In genomic region chr7:142043917-142044316, GRCh38 we compare ENCODE assay signal across 8 cellular contexts. TPM values are rescaled to one million over a fixed set of nuclear protein-coding genes. Genes with fewer than 3 reads are reported as not detected.
A peak's percentile ranks its signal among the peaks of the same experiment; 100 is the strongest.
DNase-seq lines count a peak whose midpoint lies in the region; ATAC-seq, FAIRE-seq and TF ChIP-seq lines count a peak whose summit lies in the region.
"Not testable (repeated sequence)": the region's sequence is repeated elsewhere in the genome, so short reads cannot be mapped to it uniquely, and the experiment has no call there.
"Had no signal": no experiment of that assay in that cellular context is flagged by ENCODE, and none has a peak within 500 bp of the region (broad histone marks: within the 10 kb centered on the region; RNA-seq: fewer than 3 reads in every experiment).

No MANE protein-coding gene starts in this region.

- not testable (repeated sequence) for H3K36me3 ChIP-seq in K562 (ENCODE audit: control insufficient read depth, insufficient read depth, low read length)

- DNase-seq in K562 (ENCODE audit: extremely low read depth in 1 of 4, low spot score in 3 of 4), result not testable (repeated sequence)

- not testable (repeated sequence) for H3K9me1 ChIP-seq in K562 (ENCODE audit: control insufficient read depth, insufficient read depth, low read length)

- intact Hi-C loops in K562 (cut with micrococcal nuclease), result not testable (repeated sequence)

- not testable (repeated sequence) for TF ChIP-seq RAD21 in K562 (CRISPR knock-in tag; conservative IDR thresholded peaks at IDR 0.05 in 1 of 2, IDR thresholded peaks at IDR 0.05 in 1 of 2)

- not testable (repeated sequence) for H4K20me1 ChIP-seq in K562 (replicated peaks; ENCODE audit: control insufficient read depth, insufficient read depth, low read length)

- not testable (repeated sequence) for H3K9me3 ChIP-seq in K562 (replicated peaks; ENCODE audit: control insufficient read depth, insufficient read depth, low read depth, low read length)

- TF ChIP-seq POLR2A in K562 (conservative IDR thresholded peaks at IDR 0.05), result not testable (repeated sequence)

- not testable (repeated sequence) for H3K27ac ChIP-seq in K562 (ENCODE audit: extremely low read depth, low read depth, low read length)

- TF ChIP-seq EP300 in K562 (IDR thresholded peaks at IDR 0.05; ENCODE audit: low read length), result not testable (repeated sequence)

- not testable (repeated sequence) for H3K79me2 ChIP-seq in K562 (ENCODE audit: control insufficient read depth, insufficient read depth, low read length)

- H2AFZ ChIP-seq in K562 (ENCODE audit: low read depth, low read length), result not testable (repeated sequence)

- POLR2A ChIA-PET in K562 (lab: Yijun Ruan, JAX), result not testable (repeated sequence)

- H3K4me3 ChIP-seq in K562, result not testable (repeated sequence)

- H3K9ac ChIP-seq in K562 (ENCODE audit: insufficient read depth in 1 of 2, low read depth in 2 of 2, low read length in 2 of 2), result not testable (repeated sequence)

- H3K4me1 ChIP-seq in K562 (replicated peaks in 1 of 2; ENCODE audit: control insufficient read depth in 2 of 2, insufficient read depth in 2 of 2, low read length in 2 of 2), result not testable (repeated sequence)

- not testable (repeated sequence) for H3K4me2 ChIP-seq in K562 (ENCODE audit: insufficient read depth, low read length)

- not testable (repeated sequence) for H3K27me3 ChIP-seq in K562 (ENCODE audit: control insufficient read depth in 2 of 2, insufficient read depth in 2 of 2, low read length in 2 of 2)

- 65% methylated on average over 20 of the region's 20 CpGs for WGBS in K562 (ENCODE audit: insufficient coverage, low coverage, missing lambda C conversion rate)

- ATAC-seq in K562, result not testable (repeated sequence)

- not testable (repeated sequence) for BruUV-seq in K562 (replicated peaks; lab: Mats Ljungman, UMichigan)

- in situ Hi-C loops in K562 (cut with MboI), result not testable (repeated sequence)

- FAIRE-seq in K562 (lab: Jason Lieb, UNC), result not testable (repeated sequence)

- not testable (repeated sequence) for TF ChIP-seq CTCF in K562 (IDR thresholded peaks at IDR 0.05 in 2 of 3, conservative IDR thresholded peaks at IDR 0.05 in 1 of 3; ENCODE audit: insufficient read depth in 2 of 3, low read depth in 1 of 3, low read length in 3 of 3)

- CTCF ChIA-PET in K562 (lab: Yijun Ruan, JAX; ENCODE audit: low intra/inter-chr PET ratio), result not testable (repeated sequence)

TF ChIP-seq in K562, 482 proteins besides CTCF, POLR2A, EP300 and RAD21:
- not testable (repeated sequence) for TF ChIP-seq CEBPG (CRISPR knock-in tag; IDR thresholded peaks at IDR 0.05)
- TF ChIP-seq CEBPG (tag; conservative IDR thresholded peaks at IDR 0.05 in 1 of 2, IDR thresholded peaks at IDR 0.05 in 1 of 2) (0 out of 4 replicates have a peak, but pooled peaks of 1 of the 2 experiments have one; percentile 7), ZNF449 (CRISPR knock-in tag; IDR thresholded peaks at IDR 0.05) (0 out of 2 replicates have a peak, but pooled peaks have one; percentile 57), ZNF408 (CRISPR knock-in tag; IDR thresholded peaks at IDR 0.05; ENCODE audit: low read depth) (0 out of 2 replicates have a peak, but pooled peaks have one; percentile 31), ZNF707 (CRISPR knock-in tag; conservative IDR thresholded peaks at IDR 0.05) (0 out of 2 replicates have a peak, but pooled peaks have one; percentile 36), ZNF140 (CRISPR knock-in tag; IDR thresholded peaks at IDR 0.05) (0 out of 2 replicates have a peak, but pooled peaks have one; percentile 38), MTF1 (CRISPR knock-in tag; IDR thresholded peaks at IDR 0.05; ENCODE audit: borderline replicate concordance) (peak; percentile 66; the same call in 1 of the 2 replicates), SLC30A9 (CRISPR knock-in tag; IDR thresholded peaks at IDR 0.05) (peak; percentile 73; the same call in 1 of the 2 replicates)
- TF ChIP-seq, protein P1, sequence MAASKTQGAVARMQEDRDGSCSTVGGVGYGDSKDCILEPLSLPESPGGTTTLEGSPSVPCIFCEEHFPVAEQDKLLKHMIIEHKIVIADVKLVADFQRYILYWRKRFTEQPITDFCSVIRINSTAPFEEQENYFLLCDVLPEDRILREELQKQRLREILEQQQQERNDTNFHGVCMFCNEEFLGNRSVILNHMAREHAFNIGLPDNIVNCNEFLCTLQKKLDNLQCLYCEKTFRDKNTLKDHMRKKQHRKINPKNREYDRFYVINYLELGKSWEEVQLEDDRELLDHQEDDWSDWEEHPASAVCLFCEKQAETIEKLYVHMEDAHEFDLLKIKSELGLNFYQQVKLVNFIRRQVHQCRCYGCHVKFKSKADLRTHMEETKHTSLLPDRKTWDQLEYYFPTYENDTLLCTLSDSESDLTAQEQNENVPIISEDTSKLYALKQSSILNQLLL (CRISPR knock-in tag; IDR thresholded peaks at IDR 0.05; ENCODE audit: borderline replicate concordance), result peak; percentile 95; the same call in 1 of the 2 replicates

RNA-seq across cellular contexts. Expression of gene MGAM, which starts 48.2 kb away (rescaled TPM):
- total RNA-seq in K562 (2011; cell fraction: chromatin; rRNA removed; ENCODE audit: low replicate concordance), result 0.30 and 0.49 TPM in 2 replicates
- under 0.01 and 0.39 TPM in 2 replicates for total RNA-seq in K562 (2011; cell fraction: nucleolus; rRNA removed)
- 0.07 and 0.69 TPM in 2 replicates for total RNA-seq in K562 (2011; cell fraction: nucleoplasm; rRNA removed)
- under 0.01 TPM in 1 of 2 replicates, not detected in the other for total RNA-seq in K562 (2014; rRNA removed)
- total RNA-seq in K562 (2014; rRNA removed; fragmentation: Illumina TruSeq; extraction: Trizol), result 0.16 TPM in 1 of 2 replicates, not detected in the other
- total RNA-seq in K562 (2015; rRNA removed; fragmentation: Illumina TruSeq; extraction: Trizol), result under 0.01 TPM in 1 of 2 replicates, not detected in the other
- total RNA-seq in K562 (2021), result 0.02 and 0.20 TPM in 2 replicates
- 0.01 and 0.04 TPM in 2 replicates for polyA plus RNA-seq in K562 (2011; rRNA removed)
- polyA plus RNA-seq in K562 (2011; cell fraction: cytosol; rRNA removed), result 0.03 TPM in 2 replicates
- polyA plus RNA-seq in K562 (2011; cell fraction: nucleus; rRNA removed), result 0.18 and 0.37 TPM in 2 replicates
- polyA plus RNA-seq in K562 (2012), result 0.07 TPM in 1 of 2 replicates, not detected in the other
- polyA plus RNA-seq in K562 (2014; fragmentation: Illumina TruSeq; extraction: Trizol), result not detected in 2 replicates
- not detected for polyA plus RNA-seq in K562 (2014; fragmentation: Nextera tagmentation; extraction: Ambion mirVana)
- polyA plus RNA-seq in K562 (2014; rRNA removed), result 0.01 TPM in 1 of 2 replicates, not detected in the other
- polyA minus RNA-seq in K562 (2011; rRNA and poly(A)+ RNA removed), result 0.04 and 0.90 TPM in 2 replicates
- not detected in 2 replicates for polyA minus RNA-seq in K562 (2011; cell fraction: cytosol; rRNA and poly(A)+ RNA removed)
- polyA minus RNA-seq in K562 (2011; cell fraction: nucleus; rRNA and poly(A)+ RNA removed), result 0.13 and 0.56 TPM in 2 replicates
- total RNA-seq: A172; A673; CD4-positive, alpha-beta T cell; CD4-positive, CD25-positive, alpha-beta regulatory T cell; CD8-positive, alpha-beta memory T cell had no signal
- polyA plus RNA-seq: AG04450; CD4-positive, alpha-beta memory T cell; CD4-positive, CD25-positive, alpha-beta regulatory T cell; CD8-positive, alpha-beta memory T cell had no signal
